In the genomic region with DNA sequence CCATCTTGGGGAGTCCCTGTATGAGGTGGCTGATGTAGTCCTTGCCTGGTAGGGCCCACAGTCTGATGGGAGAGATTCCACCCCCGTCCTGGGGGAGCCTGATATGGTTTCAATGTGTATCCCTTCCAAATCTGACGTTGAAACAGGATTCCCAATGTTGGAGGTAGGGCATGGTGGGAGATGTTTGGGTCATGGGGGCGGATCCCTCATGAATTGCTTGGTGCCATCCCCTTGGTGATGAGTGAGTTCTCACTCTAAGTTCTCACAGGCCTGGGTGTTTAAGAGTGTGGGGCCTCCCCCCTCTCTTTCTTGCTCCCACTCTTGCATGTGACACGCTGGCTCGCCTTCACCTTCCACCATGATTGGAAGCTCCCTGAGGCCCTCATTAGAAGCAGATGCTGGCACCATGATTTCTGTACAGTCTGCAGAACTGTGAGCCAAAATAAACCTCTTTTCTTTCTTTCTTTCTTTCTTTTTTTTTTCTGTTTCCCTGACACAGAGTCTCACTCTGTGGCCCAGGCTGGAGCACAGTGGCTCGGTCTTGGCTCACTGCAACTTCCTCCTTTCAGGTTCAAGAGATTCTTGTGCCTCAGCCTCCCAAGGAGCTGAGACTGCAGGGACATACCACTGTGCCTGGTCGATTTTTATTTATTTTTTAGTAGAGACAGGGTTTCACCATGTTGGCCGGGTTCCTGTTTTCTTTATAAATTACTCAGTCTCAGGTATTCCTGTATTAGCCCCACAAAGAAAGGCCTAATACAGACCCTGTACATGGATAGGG, we compare ENCODE assay signal across 12 cellular contexts.
"Had no signal": no experiment of that assay in that cellular context is flagged by ENCODE, and none has a peak within 500 bp of the region (broad histone marks: within the 10 kb centered on the region; RNA-seq: fewer than 3 reads in every experiment).

No MANE protein-coding gene starts in this region.

- ATAC-seq: activated T-helper 17 cell treated with anti-CD3 and anti-CD28 coated beads, Interleukin-2, amount 50 U/mL, for 72 hours had no signal

- H3K4me1 ChIP-seq: esophagus muscularis mucosa, SJSA1 had no signal

- DNase-seq: activated CD4-positive, alpha-beta T cell treated with anti-CD3 and anti-CD28 coated beads for 1 hour; activated CD4-positive, alpha-beta T cell treated with anti-CD3 and anti-CD28 coated beads, Interleukin-2, amount 50 U/mL, for 48 hours; activated naive CD4-positive, alpha-beta T cell treated with anti-CD3 and anti-CD28 coated beads for 36 hours; dermis blood vessel endothelial cell; nephron progenitor cell; stimulated activated CD4-positive, alpha-beta T cell treated with anti-CD3 and anti-CD28 coated beads, Interleukin-4, amount 100 ng/mL, for 1 hour; SW 1271; transverse colon had no signal

- H3K9me3 ChIP-seq: SJSA1, transverse colon had no signal

- H3K27me3 ChIP-seq: esophagus muscularis mucosa, SJSA1, transverse colon had no signal

- H3K4me3 ChIP-seq: esophagus muscularis mucosa, SJSA1, transverse colon had no signal

- FAIRE-seq: endometrium had no signal

- H3K27ac ChIP-seq: esophagus muscularis mucosa, SJSA1, transverse colon had no signal

- H3K36me3 ChIP-seq: esophagus muscularis mucosa, SJSA1, transverse colon had no signal
